In the genomic region with DNA sequence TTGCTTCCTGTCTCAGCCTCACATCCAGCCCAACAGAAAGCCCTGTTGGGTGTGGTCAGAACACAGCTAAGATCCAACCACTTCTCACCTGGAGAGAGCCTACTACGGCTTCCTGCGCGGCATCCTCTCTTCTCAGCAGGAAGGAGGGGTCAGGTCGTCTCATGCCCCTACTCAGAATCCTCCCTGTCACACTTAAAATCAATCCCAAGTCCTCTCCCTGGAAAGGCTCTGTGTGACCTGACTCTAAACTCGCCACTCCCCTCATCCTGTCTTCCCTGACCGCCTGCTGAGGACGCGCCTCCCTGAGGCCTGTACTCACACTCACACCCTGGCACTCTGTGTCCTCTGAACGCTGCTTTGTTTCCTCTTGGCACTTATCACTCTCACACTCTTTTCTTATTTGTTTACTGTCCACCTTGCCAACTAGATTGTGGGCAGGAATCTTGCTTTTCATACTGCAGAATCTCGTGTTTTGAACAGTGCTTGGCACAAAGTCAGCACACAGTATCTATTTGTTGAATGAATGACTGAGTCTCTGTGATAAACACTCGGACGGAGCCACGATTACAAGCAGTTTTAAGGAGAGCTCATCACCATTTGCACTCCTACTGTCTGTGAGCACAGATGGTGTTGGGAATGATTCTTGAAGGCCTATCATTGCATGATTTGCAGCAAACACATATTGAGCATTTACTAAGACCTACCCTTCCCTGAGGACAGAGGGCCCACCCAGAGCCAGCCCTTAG, we compare ENCODE assay signal across 10 cellular contexts. TPM values are rescaled to one million over a fixed set of nuclear protein-coding genes. Genes with fewer than 3 reads are reported as not detected.
DNase-seq lines count a peak whose midpoint lies in the region; ATAC-seq and TF ChIP-seq lines count a peak whose summit lies in the region.
"Had no signal": no experiment of that assay in that cellular context is flagged by ENCODE, and none has a peak within 500 bp of the region (broad histone marks: within the 10 kb centered on the region; RNA-seq: fewer than 3 reads in every experiment).

No MANE protein-coding gene starts in this region.

- H3K9me3 ChIP-seq in suprapubic skin = no peaks in the 10 kb centered on the region

- H3K27ac Mint-ChIP-seq in activated T-cell treated with anti-CD3 and anti-CD28 coated beads, Interleukin-2, amount 50 U/mL, for 24 hours = peak overlapping the region; percentile 27
- peak overlapping the region; percentile 60 to 67 for H3K27ac Mint-ChIP-seq in activated naive CD4-positive, alpha-beta T cell treated with anti-CD3 and anti-CD28 coated beads, Interleukin-2, amount 50 U/mL, for 72 hours
- no peak overlapping the region for H3K27ac Mint-ChIP-seq in stimulated activated naive B cell treated with anti-CD40 and anti-IgM and Interleukin-4, amounts not matched to agents 10 μg/mL and 1 μg/mL and 100 μg/mL, for 72 hours

- TF ChIP-seq POLR2A in suprapubic skin (IDR thresholded peaks at IDR 0.05) = no peak

- H3K4me3 ChIP-seq in suprapubic skin = no peak overlapping the region

- H3K4me3 Mint-ChIP-seq in activated T-cell treated with anti-CD3 and anti-CD28 coated beads, Interleukin-2, amount 50 U/mL, for 24 hours = no peak overlapping the region
- H3K4me3 Mint-ChIP-seq in stimulated activated naive B cell treated with anti-CD40 and anti-IgM and Interleukin-4, amounts not matched to agents 10 μg/mL and 1 μg/mL and 100 μg/mL, for 72 hours = no peak overlapping the region

- H3K36me3 Mint-ChIP-seq in activated T-cell treated with anti-CD3 and anti-CD28 coated beads, Interleukin-2, amount 50 U/mL, for 24 hours (ENCODE audit: low read depth) = peaks cover 78% of the 10 kb centered on the region
- peaks cover 0 to 34% of the 10 kb centered on the region in 2 donors for H3K36me3 Mint-ChIP-seq in activated naive CD4-positive, alpha-beta T cell treated with anti-CD3 and anti-CD28 coated beads, Interleukin-2, amount 50 U/mL, for 72 hours
- H3K36me3 Mint-ChIP-seq in stimulated activated naive B cell treated with anti-CD40 and anti-IgM and Interleukin-4, amounts not matched to agents 10 μg/mL and 1 μg/mL and 100 μg/mL, for 72 hours = peaks cover 3 to 16% of the 10 kb centered on the region in 2 donors

- no peaks in the 10 kb centered on the region for H3K36me3 ChIP-seq in suprapubic skin

- no peaks in the 10 kb centered on the region for H3K9me3 Mint-ChIP-seq in activated T-cell treated with anti-CD3 and anti-CD28 coated beads, Interleukin-2, amount 50 U/mL, for 24 hours
- no peaks in the 10 kb centered on the region for H3K9me3 Mint-ChIP-seq in activated naive CD4-positive, alpha-beta T cell treated with anti-CD3 and anti-CD28 coated beads, Interleukin-2, amount 50 U/mL, for 72 hours
- H3K9me3 Mint-ChIP-seq in stimulated activated naive B cell treated with anti-CD40 and anti-IgM and Interleukin-4, amounts not matched to agents 10 μg/mL and 1 μg/mL and 100 μg/mL, for 72 hours = no peaks in the 10 kb centered on the region

- ATAC-seq in activated naive CD4-positive, alpha-beta T cell treated with anti-CD3 and anti-CD28 coated beads, Interleukin-2, amount 50 U/mL, for 72 hours = no peak
- ATAC-seq in HG02885 (IDR thresholded peaks at IDR 0.05; ENCODE audit: poor library complexity, unreplicated experiment) = no peak
- no peak for ATAC-seq in stimulated activated naive B cell treated with anti-CD40 and anti-IgM and Interleukin-4, amounts not matched to agents 10 μg/mL and 1 μg/mL and 100 μg/mL, for 72 hours (replicated peaks)

- no peaks in the 10 kb centered on the region for H3K27me3 Mint-ChIP-seq in activated T-cell treated with anti-CD3 and anti-CD28 coated beads, Interleukin-2, amount 50 U/mL, for 24 hours
- no peaks in the 10 kb centered on the region for H3K27me3 Mint-ChIP-seq in stimulated activated naive B cell treated with anti-CD40 and anti-IgM and Interleukin-4, amounts not matched to agents 10 μg/mL and 1 μg/mL and 100 μg/mL, for 72 hours

- peaks cover 44% of the 10 kb centered on the region for H3K4me1 Mint-ChIP-seq in activated T-cell treated with anti-CD3 and anti-CD28 coated beads, Interleukin-2, amount 50 U/mL, for 24 hours (ENCODE audit: low read depth)
- H3K4me1 Mint-ChIP-seq in stimulated activated naive B cell treated with anti-CD40 and anti-IgM and Interleukin-4, amounts not matched to agents 10 μg/mL and 1 μg/mL and 100 μg/mL, for 72 hours = no peaks in the 10 kb centered on the region

- no peaks in the 10 kb centered on the region for H3K27me3 ChIP-seq in suprapubic skin

- TF ChIP-seq CTCF in suprapubic skin (IDR thresholded peaks at IDR 0.05) = no peak

- DNase-seq in activated T-cell treated with anti-CD3 and anti-CD28 coated beads, Interleukin-2, amount 50 U/mL, for 24 hours = no peak
- no peak for DNase-seq in activated T-cell treated with anti-CD3 and anti-CD28 coated beads, Interleukin-2, amount 50 U/mL, for 1 hour
- no peak for DNase-seq in activated naive CD4-positive, alpha-beta T cell treated with anti-CD3 and anti-CD28 coated beads, Interleukin-2, amount 50 U/mL, for 72 hours (ENCODE audit: low spot score in 2 of 2)
- DNase-seq in iPS-NIHi7 (ENCODE audit: extremely low spot score) (peak; percentile 30), suprapubic skin (ENCODE audit: low spot score in 2 of 2) (no peak), NCI-H524 (lab: John Stamatoyannopoulos, UW) (no peak)
- DNase-seq in stimulated activated naive B cell treated with anti-CD40 and anti-IgM and Interleukin-4, amounts not matched to agents 10 μg/mL and 1 μg/mL and 100 μg/mL, for 72 hours = no peak
- DNase-seq: NCI-H2081; stimulated activated CD4-positive, alpha-beta T cell treated with anti-CD3 and anti-CD28 coated beads, Interleukin-1b, Interleukin-23, amount 100 ng/mL, for 48 hours had no signal

- 39% methylated on average over 13 of the region's 13 CpGs for WGBS in suprapubic skin

- H3K27ac ChIP-seq in suprapubic skin = peak overlapping the region; percentile 65

- H3K4me1 ChIP-seq in suprapubic skin = peaks cover 8% of the 10 kb centered on the region

- no peak for TF ChIP-seq EP300 in suprapubic skin (IDR thresholded peaks at IDR 0.05)

RNA-seq across cellular contexts. Expression of a gene that starts 18.7 kb away (rescaled TPM):
- total RNA-seq in activated naive CD4-positive, alpha-beta T cell treated with anti-CD3 and anti-CD28 coated beads, Interleukin-2, amount 50 U/mL, for 72 hours = 100 to 1,000 TPM in 1 of 2 donors, 10 to 100 TPM in 1; 75.5 to 107 TPM
- 100 to 1,000 TPM in 2 of 4 donors, 10 to 100 TPM in 2; 42.2 to 127 (median 89.4) TPM for total RNA-seq in suprapubic skin

RNA-seq across cellular contexts. Expression of a gene that starts 21.8 kb away (rescaled TPM):
- total RNA-seq in activated naive CD4-positive, alpha-beta T cell treated with anti-CD3 and anti-CD28 coated beads, Interleukin-2, amount 50 U/mL, for 72 hours = 10 to 100 TPM; 33.7 to 66.8 TPM
- total RNA-seq in suprapubic skin = under 1 TPM in 2 of 4 donors, not detected in 2; 0.30 to 0.97 TPM

RNA-seq across cellular contexts. Expression of a gene that starts 50.8 kb away (rescaled TPM):
- 10 to 100 TPM; 33.7 to 52.6 TPM for total RNA-seq in activated naive CD4-positive, alpha-beta T cell treated with anti-CD3 and anti-CD28 coated beads, Interleukin-2, amount 50 U/mL, for 72 hours
- total RNA-seq in suprapubic skin = 10 to 100 TPM in 1 of 4 donors, 1 to 10 TPM in 3; 8.1 to 11.3 (median 9.1) TPM

Comparison
In these comparisons a context has a peak if more than half of its experiments do, and no peak if none do; other contexts are left out.
1. RNA of a gene that starts 21.8 kb away (total RNA-seq): 33.7 to 66.8 TPM in activated naive CD4-positive, alpha-beta T cell treated with anti-CD3 and anti-CD28 coated beads, Interleukin-2, amount 50 U/mL, for 72 hours; 0.30 to 0.97 TPM in suprapubic skin; every median in the first group is over 10 times any median in the second.